Comparison of ENCODE assay signal across 6 cellular contexts in genomic region chr15:76165951-76166350, GRCh38.
"Had no signal": no experiment of that assay in that cellular context is flagged by ENCODE, and none has a peak within 500 bp of the region (broad histone marks: within the 10 kb centered on the region; RNA-seq: fewer than 3 reads in every experiment).

No MANE protein-coding gene starts in this region.

- H3K4me1 ChIP-seq: HAP-1 had no signal

- H2AFZ ChIP-seq: GM23248 had no signal

- H3K9ac ChIP-seq: GM23248 had no signal

- H3K9me3 ChIP-seq: HAP-1 had no signal

- H3K27ac ChIP-seq: GM23248, HL-60 had no signal

- ATAC-seq: HCT116 had no signal

- DNase-seq: GM23248, GOT3, HFFc6 had no signal

- H3K36me3 ChIP-seq: HAP-1 had no signal

- H3K4me3 ChIP-seq: GM23248, HAP-1 had no signal
